ENCODE assay signal across 9 cellular contexts in genomic region chr20:34559311-34560140, GRCh38. TPM values are rescaled to one million over a fixed set of nuclear protein-coding genes. Genes with fewer than 3 reads are reported as not detected.
A peak's percentile ranks its signal among the peaks of the same experiment; 100 is the strongest.
DNase-seq lines count a peak whose midpoint lies in the region; ATAC-seq lines count a peak whose summit lies in the region.
"Had no signal": no experiment of that assay in that cellular context is flagged by ENCODE, and none has a peak within 500 bp of the region (broad histone marks: within the 10 kb centered on the region; RNA-seq: fewer than 3 reads in every experiment).

No MANE protein-coding gene starts in this region.

- WGBS in thymus: 91% methylated on average over 43 of the region's 43 CpGs

- no peak for ATAC-seq in memory B cell (ENCODE audit: low read depth)
- ATAC-seq in HG02798 (IDR thresholded peaks at IDR 0.05; ENCODE audit: poor library complexity, unreplicated experiment): no peak

- H3K27ac ChIP-seq in cingulate gyrus (ENCODE audit: low read depth, low read length) (peak overlapping the region; percentile 75), thymus (ENCODE audit: low read depth) (peak overlapping the region; percentile 5)

- H3K4me1 Mint-ChIP-seq in activated T-cell treated with anti-CD3 and anti-CD28 coated beads, Interleukin-2, amount 50 U/mL, for 24 hours (ENCODE audit: low read depth): peaks cover 10% of the 10 kb centered on the region
- H3K4me1 Mint-ChIP-seq in memory B cell: peaks cover 17% of the 10 kb centered on the region

- H3K4me1 ChIP-seq in thymus (ENCODE audit: control insufficient read depth, insufficient read depth, low read length): peaks cover 8% of the 10 kb centered on the region

- no peaks in the 10 kb centered on the region for H3K36me3 Mint-ChIP-seq in activated T-cell treated with anti-CD3 and anti-CD28 coated beads, Interleukin-2, amount 50 U/mL, for 24 hours (ENCODE audit: low read depth)
- H3K36me3 Mint-ChIP-seq in memory B cell: no peaks in the 10 kb centered on the region

- no peaks in the 10 kb centered on the region for H3K27me3 Mint-ChIP-seq in activated T-cell treated with anti-CD3 and anti-CD28 coated beads, Interleukin-2, amount 50 U/mL, for 24 hours
- H3K27me3 Mint-ChIP-seq in memory B cell: no peaks in the 10 kb centered on the region

- no peaks in the 10 kb centered on the region for H3K9me3 Mint-ChIP-seq in activated T-cell treated with anti-CD3 and anti-CD28 coated beads, Interleukin-2, amount 50 U/mL, for 24 hours
- H3K9me3 Mint-ChIP-seq in memory B cell: no peaks in the 10 kb centered on the region

- DNase-seq in activated T-cell treated with anti-CD3 and anti-CD28 coated beads, Interleukin-2, amount 50 U/mL, for 24 hours: no peak
- DNase-seq in activated T-cell treated with anti-CD3 and anti-CD28 coated beads, Interleukin-2, amount 50 U/mL, for 48 hours: no peak
- DNase-seq in memory B cell (ENCODE audit: low spot score in 2 of 2) (peak in 1 of 2 donors; percentile 15), Ammon's horn (ENCODE audit: low spot score) (no peak), NCI-H2029 (lab: John Stamatoyannopoulos, UW) (no peak)
- DNase-seq: effector memory CD4-positive, alpha-beta T cell had no signal

- H3K9me3 ChIP-seq in thymus (ENCODE audit: control insufficient read depth): no peaks in the 10 kb centered on the region

- peak overlapping the region; percentile 80 for H3K27ac Mint-ChIP-seq in activated T-cell treated with anti-CD3 and anti-CD28 coated beads, Interleukin-2, amount 50 U/mL, for 24 hours
- peak overlapping the region; percentile 60 for H3K27ac Mint-ChIP-seq in memory B cell

- H3K4me3 ChIP-seq in thymus (ENCODE audit: low read length): no peak overlapping the region

- H3K4me3 Mint-ChIP-seq in activated T-cell treated with anti-CD3 and anti-CD28 coated beads, Interleukin-2, amount 50 U/mL, for 24 hours: peak overlapping the region; percentile 57
- peak overlapping the region; percentile 63 for H3K4me3 Mint-ChIP-seq in memory B cell

- no peaks in the 10 kb centered on the region for H3K27me3 ChIP-seq in thymus (ENCODE audit: control insufficient read depth, insufficient read depth)

- H3K36me3 ChIP-seq in thymus (ENCODE audit: control insufficient read depth, insufficient read depth): no peaks in the 10 kb centered on the region

RNA-seq across cellular contexts. Expression of gene MAP1LC3A, which starts 1.0 kb away (rescaled TPM):
- 37.5 TPM for polyA plus RNA-seq in thymus

RNA-seq across cellular contexts. Expression of gene DYNLRB1, which starts 43.3 kb away (rescaled TPM):
- polyA plus RNA-seq in thymus: 226 TPM
